8 cellular contexts compared by ENCODE assay signal in genomic region chr14:92692822-92693226, GRCh38. TPM values are rescaled to one million over a fixed set of nuclear protein-coding genes. Genes with fewer than 3 reads are reported as not detected.
DNase-seq lines count a peak whose midpoint lies in the region; ATAC-seq and TF ChIP-seq lines count a peak whose summit lies in the region.

No MANE protein-coding gene starts in this region.

- peak overlapping the region; percentile 62 for H2AFZ ChIP-seq in osteoblast (ENCODE audit: low read length)

- no peak overlapping the region for H3K4me3 ChIP-seq in body of pancreas
- peak overlapping the region; percentile 40 for H3K4me3 ChIP-seq in osteoblast (ENCODE audit: insufficient read depth, low read length)

- peaks cover 37% of the 10 kb centered on the region for H3K4me1 ChIP-seq in body of pancreas
- peaks cover 11% of the 10 kb centered on the region for H3K4me1 ChIP-seq in osteoblast (ENCODE audit: insufficient read depth, low read length)

- intact Hi-C loops in body of pancreas (cut with DNase I), result no loop called here

- no peak for TF ChIP-seq POLR2A in body of pancreas (IDR thresholded peaks at IDR 0.05)

- H3K9me3 ChIP-seq in body of pancreas (no peaks in the 10 kb centered on the region), osteoblast (ENCODE audit: low read depth, low read length) (no peaks in the 10 kb centered on the region)

- H3K27ac ChIP-seq in body of pancreas (peak overlapping the region in 3 of 4 donors; percentile 38 to 69 (median 62)), osteoblast (ENCODE audit: low read depth, low read length) (no peak overlapping the region)

- peaks cover 2% of the 10 kb centered on the region for H4K20me1 ChIP-seq in osteoblast (ENCODE audit: insufficient read depth, low read length)

- peak overlapping the region; percentile 43 for H3K4me2 ChIP-seq in osteoblast (ENCODE audit: insufficient read depth, low read length)

- ATAC-seq in body of pancreas, result peak; percentile 64
- ATAC-seq in HG03565 (IDR thresholded peaks at IDR 0.05; ENCODE audit: unreplicated experiment), result no peak
- no peak for ATAC-seq in GM21528 (IDR thresholded peaks at IDR 0.05; ENCODE audit: low FRiP score, unreplicated experiment)

- H3K27me3 ChIP-seq in body of pancreas (no peaks in the 10 kb centered on the region), osteoblast (ENCODE audit: insufficient read depth, low read length) (peaks cover 6% of the 10 kb centered on the region)

- no peaks in the 10 kb centered on the region for H3K36me3 ChIP-seq in body of pancreas (replicated peaks in 1 of 2; ENCODE audit: insufficient read depth in 1 of 2, low read depth in 2 of 2)
- H3K36me3 ChIP-seq in osteoblast (ENCODE audit: insufficient read depth, low read length), result peaks cover 3% of the 10 kb centered on the region

- DNase-seq in DMS53 treated with DMSO at 0.1 percent for 48 hours (lab: John Stamatoyannopoulos, UW; ENCODE audit: unreplicated experiment) (peak; percentile 78), NCI-H1694 treated with DMSO at 0.1 percent for 48 hours (lab: John Stamatoyannopoulos, UW) (peak; percentile 99), body of pancreas (peak; percentile 90 to 98 (median 96)), osteoblast (ENCODE audit: insufficient read length, low spot score, missing footprints) (peak; percentile 89), HuH-7.5 (ENCODE audit: low spot score) (no peak)
- no peak for DNase-seq in activated CD8-positive, alpha-beta memory T cell treated with anti-CD3 and anti-CD28 coated beads for 24 hours

- TF ChIP-seq CTCF in body of pancreas (IDR thresholded peaks at IDR 0.05) (peak in 1 of 7 experiments; percentile 22), osteoblast (IDR thresholded peaks at IDR 0.05; ENCODE audit: extremely low read depth, low read depth, low read length) (no peak)

- H3K79me2 ChIP-seq in osteoblast (ENCODE audit: insufficient read depth, low read length), result no peaks in the 10 kb centered on the region

- 9% methylated on average over 2 of the region's 2 CpGs; no CpG with 5 or more reads in 1 of the 2 donors for WGBS in body of pancreas, 2 donors

RNA-seq across cellular contexts. Expression of gene LGMN, which starts 55.6 kb away (rescaled TPM):
- total RNA-seq in body of pancreas, result 10 to 100 TPM; 20.8 to 41.8 TPM
- 67.5 and 89.4 TPM in 2 replicates for total RNA-seq in osteoblast

Comparison
In these comparisons a context has a peak if more than half of its experiments do, and no peak if none do; other contexts are left out.
1. DNase-seq: peak in DMS53 treated with DMSO at 0.1 percent for 48 hours (single experiment), NCI-H1694 treated with DMSO at 0.1 percent for 48 hours (single experiment), body of pancreas (4 of 4) and osteoblast (single experiment); none in HuH-7.5 (single experiment) and activated CD8-positive, alpha-beta memory T cell treated with anti-CD3 and anti-CD28 coated beads for 24 hours (single experiment).